Comparison of ENCODE assay signal across 8 cellular contexts in the genomic region with DNA sequence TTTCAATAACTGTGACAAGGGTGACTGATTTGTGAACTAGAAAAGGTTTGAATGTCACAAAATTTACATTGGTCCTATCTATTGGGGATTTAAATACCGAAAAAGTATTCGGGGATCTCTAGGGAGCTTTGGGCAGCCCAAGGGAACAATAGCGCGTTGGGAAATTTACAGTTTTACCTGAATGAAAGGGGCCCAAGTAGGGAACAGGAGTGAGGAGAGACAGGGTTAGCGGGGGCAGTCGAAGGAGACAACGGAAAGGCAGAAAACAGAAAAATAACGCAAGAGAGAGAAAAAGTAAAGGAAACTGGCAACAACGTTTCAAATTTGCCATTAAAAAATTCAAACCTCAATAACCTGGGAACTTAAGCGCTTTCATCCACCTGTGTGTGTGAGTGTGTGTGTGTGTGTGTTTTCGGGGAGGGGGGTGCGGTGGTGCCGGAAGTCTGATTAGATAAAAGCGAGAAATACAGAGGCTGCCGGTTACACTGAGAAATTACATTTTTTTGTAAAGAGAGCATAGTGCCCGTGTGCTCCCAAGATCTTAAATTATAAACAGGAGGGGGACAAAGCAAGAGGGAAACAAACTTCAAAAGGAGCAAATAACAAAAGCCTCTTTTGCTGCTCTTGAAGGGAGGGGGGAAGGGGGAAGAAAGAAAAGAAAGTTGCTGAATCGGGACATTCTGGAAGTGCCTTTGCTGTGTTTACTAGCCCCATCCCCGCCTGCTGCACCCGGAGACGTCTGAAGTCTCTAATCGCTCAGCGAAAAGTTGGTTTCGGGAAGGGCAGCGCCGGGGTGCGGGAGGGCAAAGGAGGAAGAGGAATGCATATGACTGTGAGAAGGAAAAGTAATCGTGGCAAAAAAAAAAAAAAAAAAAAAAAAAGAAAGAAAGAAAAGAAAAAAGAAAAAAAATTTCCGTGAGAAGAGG. TPM values are rescaled to one million over a fixed set of nuclear protein-coding genes. Genes with fewer than 3 reads are reported as not detected.
DNase-seq lines count a peak whose midpoint lies in the region; ATAC-seq and TF ChIP-seq lines count a peak whose summit lies in the region.
"Had no signal": no experiment of that assay in that cellular context is flagged by ENCODE, and none has a peak within 500 bp of the region (broad histone marks: within the 10 kb centered on the region; RNA-seq: fewer than 3 reads in every experiment).

No MANE protein-coding gene starts in this region.

- no peaks in the 10 kb centered on the region for H3K27me3 ChIP-seq in SJCRH30
- H3K27me3 ChIP-seq in endodermal cell (ENCODE audit: control insufficient read depth, insufficient read depth, low read length, poor library complexity, severe bottlenecking), result peaks cover 100% of the 10 kb centered on the region

- TF ChIP-seq CTCF in endodermal cell (conservative IDR thresholded peaks at IDR 0.05) (no peak), progenitor cell of endocrine pancreas (IDR thresholded peaks at IDR 0.05; ENCODE audit: unreplicated experiment) (no peak), mucosa of descending colon (IDR thresholded peaks at IDR 0.05) (no peak)

- H3K4me1 ChIP-seq in SJCRH30 (no peaks in the 10 kb centered on the region; the same call in 1 of the 2 replicates), endodermal cell (ENCODE audit: control insufficient read depth, insufficient read depth, low read length) (no peaks in the 10 kb centered on the region), mucosa of descending colon (ENCODE audit: low read depth) (peaks cover 7% of the 10 kb centered on the region)

- 0 to 1% methylated on average over 12 to 28 of the region's 28 CpGs for WGBS in endodermal cell (ENCODE audit: insufficient coverage in 1 of 2, insufficient read length in 1 of 2), 2 experiments

- in situ Hi-C loops in G401 (cut with HindIII; ENCODE audit: low sequenced_read_pairs), result no loop called here

- no peaks in the 10 kb centered on the region for H3K9me3 ChIP-seq in SJCRH30 (replicated peaks)
- H3K9me3 ChIP-seq in endodermal cell (ENCODE audit: control insufficient read depth, low read length), result no peaks in the 10 kb centered on the region
- no peaks in the 10 kb centered on the region for H3K9me3 ChIP-seq in mucosa of descending colon

- intact Hi-C loops in mucosa of descending colon (cut with DNase I, micrococcal nuclease), result no loop called here

- H3K27ac ChIP-seq in SJCRH30 (peak overlapping the region; percentile 92; the same call in 1 of the 2 replicates), endodermal cell (ENCODE audit: low read depth, low read length) (peak overlapping the region; percentile 96)

- no peak for ATAC-seq in mucosa of descending colon

- peaks cover 33% of the 10 kb centered on the region for H3K4me1 Mint-ChIP-seq in endodermal cell
- H3K4me1 Mint-ChIP-seq in progenitor cell of endocrine pancreas (ENCODE audit: low read depth), result peaks cover 9% of the 10 kb centered on the region

- H3K9me3 Mint-ChIP-seq in endodermal cell, result no peaks in the 10 kb centered on the region
- no peaks in the 10 kb centered on the region for H3K9me3 Mint-ChIP-seq in progenitor cell of endocrine pancreas (ENCODE audit: low read depth)

- H3K27me3 Mint-ChIP-seq in endodermal cell (ENCODE audit: insufficient read depth), result peaks cover 99% of the 10 kb centered on the region
- H3K27me3 Mint-ChIP-seq in progenitor cell of endocrine pancreas, result peaks cover 92% of the 10 kb centered on the region

- H3K36me3 ChIP-seq in SJCRH30 (peaks cover 21% of the 10 kb centered on the region), endodermal cell (ENCODE audit: control insufficient read depth, insufficient read depth, low read length) (no peaks in the 10 kb centered on the region), mucosa of descending colon (ENCODE audit: low read depth) (no peaks in the 10 kb centered on the region)

- DNase-seq in G401 (ENCODE audit: low spot score), result peak; percentile 57
- peak in 1 of 2 experiments; percentile 52 for DNase-seq in SJCRH30
- DNase-seq in endodermal cell, result peak; percentile 69
- no peak for DNase-seq in progenitor cell of endocrine pancreas (ENCODE audit: low spot score, unreplicated experiment)
- DNase-seq in stimulated activated naive CD4-positive, alpha-beta T cell treated with Interleukin-2 at 50 U/mL for 16 hours (lab: John Stamatoyannopoulos, UW), result no peak
- no peak for DNase-seq in C1 segment of cervical spinal cord (lab: John Stamatoyannopoulos, UW)
- DNase-seq in mucosa of descending colon, result no peak

- H3K36me3 Mint-ChIP-seq in endodermal cell (ENCODE audit: low read depth), result no peaks in the 10 kb centered on the region
- no peaks in the 10 kb centered on the region for H3K36me3 Mint-ChIP-seq in progenitor cell of endocrine pancreas (ENCODE audit: insufficient read depth)

- H3K9ac ChIP-seq in endodermal cell (ENCODE audit: extremely low read depth, low read length, poor library complexity, severe bottlenecking), result no peak overlapping the region

- no peak overlapping the region for H3K27ac Mint-ChIP-seq in endodermal cell
- peak overlapping the region; percentile 52 for H3K27ac Mint-ChIP-seq in progenitor cell of endocrine pancreas

- peak overlapping the region; percentile 48 for H3K4me3 Mint-ChIP-seq in endodermal cell
- H3K4me3 Mint-ChIP-seq in progenitor cell of endocrine pancreas (ENCODE audit: low read depth), result no peak overlapping the region

- H3K4me3 ChIP-seq in SJCRH30, result peak overlapping the region; percentile 93
- peak overlapping the region; percentile 72 for H3K4me3 ChIP-seq in endodermal cell (ENCODE audit: low read length)
- no peak overlapping the region for H3K4me3 ChIP-seq in mucosa of descending colon

RNA-seq across cellular contexts. Expression of a gene that starts 0.7 kb away (rescaled TPM):
- not detected in 2 replicates for total RNA-seq in G401 (2014; rRNA removed; shearing (Covaris generic))
- total RNA-seq in SJCRH30 (2014; rRNA removed; shearing (Covaris generic)), result 44.4 and 55.7 TPM in 2 replicates
- total RNA-seq in endodermal cell (not detected), progenitor cell of endocrine pancreas (0.40 and 0.77 TPM in 2 replicates), mucosa of descending colon (under 1 TPM in 1 of 3 donors, not detected in 2; 0.48 TPM)
- 178 TPM for polyA plus RNA-seq in endodermal cell (2013, experiment 1 of 2)
- polyA plus RNA-seq in endodermal cell (2013, experiment 2 of 2), result 163 TPM
- polyA plus RNA-seq: keratinocyte had no signal

RNA-seq across cellular contexts. Expression of a gene that starts 2.1 kb away (rescaled TPM):
- total RNA-seq in G401 (2014; rRNA removed; shearing (Covaris generic)), result not detected in 2 replicates
- 0.20 and 0.87 TPM in 2 replicates for total RNA-seq in SJCRH30 (2014; rRNA removed; shearing (Covaris generic))
- not detected for total RNA-seq in endodermal cell
- polyA plus RNA-seq in endodermal cell (2013, experiment 1 of 2), result 25.3 TPM
- polyA plus RNA-seq in endodermal cell (2013, experiment 2 of 2), result 26.4 TPM
- total RNA-seq in progenitor cell of endocrine pancreas, result not detected in 2 replicates
- not detected for total RNA-seq in mucosa of descending colon
- polyA plus RNA-seq: keratinocyte had no signal

Comparison
In these comparisons a context has a peak if more than half of its experiments do, and no peak if none do; other contexts are left out.
1. DNase-seq: peak in G401 (single experiment) and endodermal cell (single experiment); none in progenitor cell of endocrine pancreas (single experiment), stimulated activated naive CD4-positive, alpha-beta T cell treated with Interleukin-2 at 50 U/mL for 16 hours (single experiment), C1 segment of cervical spinal cord (0 of 14) and mucosa of descending colon (0 of 3).
2. RNA of a gene that starts 0.7 kb away (total RNA-seq): 44.4 to 55.7 TPM in SJCRH30; 0.40 to 0.77 TPM in progenitor cell of endocrine pancreas, not detected in endodermal cell, not detected in G401 and 0.48 TPM in mucosa of descending colon; every median in the first group is over 10 times any median in the second.